8 cellular contexts compared by ENCODE assay signal in genomic region chrX:1673337-1673736, GRCh38. TPM values are rescaled to one million over a fixed set of nuclear protein-coding genes. Genes with fewer than 3 reads are reported as not detected.
A peak's percentile ranks its signal among the peaks of the same experiment; 100 is the strongest.
DNase-seq lines count a peak whose midpoint lies in the region; ATAC-seq and TF ChIP-seq lines count a peak whose summit lies in the region.

No MANE protein-coding gene starts in this region.

- peaks cover 4% of the 10 kb centered on the region for H3K4me1 Mint-ChIP-seq in activated T-helper 17 cell treated with anti-CD3 and anti-CD28 coated beads, Interleukin-2, amount 50 U/mL, for 72 hours

- DNase-seq in NCI-H526 (lab: John Stamatoyannopoulos, UW) (peak; percentile 3 to 42), NCI-H526 treated with DMSO at 0.1 percent for 48 hours (lab: John Stamatoyannopoulos, UW) (no peak), kidney tubule cell (ENCODE audit: low spot score) (peak; percentile 19), NCI-H774 (lab: John Stamatoyannopoulos, UW) (no peak), hypothalamus (lab: John Stamatoyannopoulos, UW) (no peak)

- no peak overlapping the region for H3K27ac Mint-ChIP-seq in activated T-helper 17 cell treated with anti-CD3 and anti-CD28 coated beads, Interleukin-2, amount 50 U/mL, for 72 hours

- peaks cover 14% of the 10 kb centered on the region for H3K36me3 Mint-ChIP-seq in activated T-helper 17 cell treated with anti-CD3 and anti-CD28 coated beads, Interleukin-2, amount 50 U/mL, for 72 hours (ENCODE audit: low read depth)

- no peak overlapping the region for H2AFZ ChIP-seq in Loucy (ENCODE audit: low read length)

- no peaks in the 10 kb centered on the region for H3K27me3 ChIP-seq in Loucy (ENCODE audit: insufficient read depth, low read length, poor library complexity, severe bottlenecking)

- H3K36me3 ChIP-seq in Loucy (ENCODE audit: insufficient read depth, low read length), result no peaks in the 10 kb centered on the region

- peak; percentile 72 for TF ChIP-seq CTCF in Loucy (conservative IDR thresholded peaks at IDR 0.05; ENCODE audit: low read length)

- no peaks in the 10 kb centered on the region for H3K79me2 ChIP-seq in Loucy (ENCODE audit: insufficient read depth, low read length)

- H3F3A ChIP-seq in Loucy (ENCODE audit: low read depth), result no peaks in the 10 kb centered on the region

- H3K4me3 ChIP-seq in Loucy (ENCODE audit: low read length, poor library complexity, severe bottlenecking), result no peak overlapping the region

- H3K27me3 Mint-ChIP-seq in activated T-helper 17 cell treated with anti-CD3 and anti-CD28 coated beads, Interleukin-2, amount 50 U/mL, for 72 hours, result no peaks in the 10 kb centered on the region

- H3K4me1 ChIP-seq in Loucy (ENCODE audit: insufficient read depth, low read length, poor library complexity, severe bottlenecking), result no peaks in the 10 kb centered on the region

- H3K9ac ChIP-seq in Loucy (ENCODE audit: low read depth, low read length, poor library complexity, severe bottlenecking), result no peak overlapping the region

- no peak overlapping the region for H3K4me2 ChIP-seq in Loucy (ENCODE audit: low read depth, low read length, poor library complexity, severe bottlenecking)

- no peak overlapping the region for H3K4me3 Mint-ChIP-seq in activated T-helper 17 cell treated with anti-CD3 and anti-CD28 coated beads, Interleukin-2, amount 50 U/mL, for 72 hours

- no peaks in the 10 kb centered on the region for H4K20me1 ChIP-seq in Loucy (ENCODE audit: insufficient read depth, low read length, poor library complexity, severe bottlenecking)

- no peaks in the 10 kb centered on the region for H3K9me2 ChIP-seq in Loucy (replicated peaks; ENCODE audit: low read depth, low read length)

- H3K9me3 ChIP-seq in Loucy (ENCODE audit: insufficient read depth, low read depth, low read length), result no peaks in the 10 kb centered on the region

- peak; percentile 48 for ATAC-seq in activated T-helper 17 cell treated with anti-CD3 and anti-CD28 coated beads, Interleukin-2, amount 50 U/mL, for 72 hours (replicated peaks)
- no peak for ATAC-seq in GM21717 (IDR thresholded peaks at IDR 0.05; ENCODE audit: unreplicated experiment)

- H3K9me3 Mint-ChIP-seq in activated T-helper 17 cell treated with anti-CD3 and anti-CD28 coated beads, Interleukin-2, amount 50 U/mL, for 72 hours, result no peaks in the 10 kb centered on the region

RNA-seq across cellular contexts. Expression of gene ASMT, which starts 58.5 kb away (rescaled TPM):
- total RNA-seq in activated T-helper 17 cell treated with anti-CD3 and anti-CD28 coated beads, Interleukin-2, amount 50 U/mL, for 72 hours, result 1 to 10 TPM; 2.0 to 8.9 TPM

Comparison
In these comparisons a context has a peak if more than half of its experiments do, and no peak if none do; other contexts are left out.
1. DNase-seq: peak in NCI-H526 (2 of 2) and kidney tubule cell (single experiment); none in NCI-H526 treated with DMSO at 0.1 percent for 48 hours (single experiment), NCI-H774 (single experiment) and hypothalamus (0 of 51).